Comparison of ENCODE assay signal across 9 cellular contexts in genomic region chr19:8514505-8515009, GRCh38. TPM values are rescaled to one million over a fixed set of nuclear protein-coding genes. Genes with fewer than 3 reads are reported as not detected.
DNase-seq lines count a peak whose midpoint lies in the region; ATAC-seq and TF ChIP-seq lines count a peak whose summit lies in the region.
"Not testable (repeated sequence)": the region's sequence is repeated elsewhere in the genome, so short reads cannot be mapped to it uniquely, and the experiment has no call there.
"Had no signal": no experiment of that assay in that cellular context is flagged by ENCODE, and none has a peak within 500 bp of the region (broad histone marks: within the 10 kb centered on the region; RNA-seq: fewer than 3 reads in every experiment).

No MANE protein-coding gene starts in this region.

- CTCF ChIA-PET in Calu3 (lab: Charles Lee): interaction anchor here (0.6 to 1.6 kb wide), 5 partner anchors 9 to 628 kb away, joined by 3 to 7 read pairs (median 4); no protein-coding TSS in a partner anchor
- CTCF ChIA-PET in activated CD4-positive, alpha-beta memory T cell treated with anti-CD3 and anti-CD28 coated beads, Interleukin-2, amount 10 ng/mL, durations not matched to agents 7 days and 5 days (lab: Charles Lee): interaction anchor here (0.8 to 5.6 kb wide), 6 partner anchors 9 to 161 kb away, joined by 3 to 58 read pairs (median 6); partner anchors contain the start of genes HNRNPM, MARCHF2 and MYO1F
- CTCF ChIA-PET in mammary epithelial cell (lab: Charles Lee; ENCODE audit: low non-redundant PET): interaction anchor here (0.6 kb wide), 1 partner anchor 616 kb away, joined by 8 read pairs; no protein-coding TSS in a partner anchor

- not testable (repeated sequence) for H2BK5ac ChIP-seq in mesendoderm (ENCODE audit: low read length)

- not testable (repeated sequence) for H3K36me3 ChIP-seq in MM.1S (replicated peaks; ENCODE audit: insufficient read depth, low read length); mammary epithelial cell (ENCODE audit: insufficient read depth, low read length); mesendoderm (ENCODE audit: control insufficient read depth, insufficient read depth, low read length); transverse colon
- H3K36me3 ChIP-seq in psoas muscle (ENCODE audit: insufficient read depth in 1 of 2, low read depth in 1 of 2): peaks cover 0 to 12% of the 10 kb centered on the region in 2 donors

- peaks cover 18% of the 10 kb centered on the region for H3K36me3 Mint-ChIP-seq in Calu3 (ENCODE audit: insufficient read depth, unreplicated experiment)
- peaks cover 38% of the 10 kb centered on the region for H3K36me3 Mint-ChIP-seq in activated CD4-positive, alpha-beta memory T cell treated with anti-CD3 and anti-CD28 coated beads, Interleukin-2, amount 10 ng/mL, durations not matched to agents 7 days and 5 days (ENCODE audit: low read depth)

- dilution Hi-C loops in mammary epithelial cell (cut with HindIII; ENCODE audit: low sequenced_read_pairs): not testable (repeated sequence)

- not testable (repeated sequence) for TF ChIP-seq POLR2A in transverse colon (IDR thresholded peaks at IDR 0.05)

- H4K8ac ChIP-seq in mesendoderm (ENCODE audit: low read depth, low read length): not testable (repeated sequence)

- H3K4me2 ChIP-seq in MM.1S (ENCODE audit: low read depth, low read length) (peak overlapping the region; percentile 49; the same call in 1 of the 2 replicates), mammary epithelial cell (ENCODE audit: insufficient read depth, low read depth, low read length) (peak overlapping the region; percentile 85)
- H3K4me2 ChIP-seq in mesendoderm (ENCODE audit: low read length): not testable (repeated sequence)

- not testable (repeated sequence) for H3K9me2 ChIP-seq in MM.1S (replicated peaks; ENCODE audit: insufficient read depth, low read length)

- not testable (repeated sequence) for H3K79me2 ChIP-seq in MM.1S (ENCODE audit: low read length); mammary epithelial cell (ENCODE audit: insufficient read depth, low read length); mesendoderm (ENCODE audit: control insufficient read depth, insufficient read depth, low read length)

- H3K56ac ChIP-seq in mesendoderm (ENCODE audit: low read length): peak overlapping the region; percentile 96

- H3K79me1 ChIP-seq in mesendoderm (ENCODE audit: low read length): not testable (repeated sequence)

- not testable (repeated sequence) for H2BK120ac ChIP-seq in mesendoderm (ENCODE audit: low read depth, low read length)

- not testable (repeated sequence) for H3K9me3 Mint-ChIP-seq in Calu3 (ENCODE audit: low read depth, unreplicated experiment); activated CD4-positive, alpha-beta memory T cell treated with anti-CD3 and anti-CD28 coated beads, Interleukin-2, amount 10 ng/mL, durations not matched to agents 7 days and 5 days

- H3K23ac ChIP-seq in mesendoderm (ENCODE audit: low read length): not testable (repeated sequence)

- peak overlapping the region; percentile 95 for H3K27ac Mint-ChIP-seq in Calu3 (ENCODE audit: unreplicated experiment)
- peak overlapping the region; percentile 98 for H3K27ac Mint-ChIP-seq in activated CD4-positive, alpha-beta memory T cell treated with anti-CD3 and anti-CD28 coated beads, Interleukin-2, amount 10 ng/mL, durations not matched to agents 7 days and 5 days

- not testable (repeated sequence) for H4K20me1 ChIP-seq in MM.1S (ENCODE audit: insufficient read depth, low read length); mammary epithelial cell (ENCODE audit: insufficient read depth, low read length)

- H3K9ac ChIP-seq in MM.1S (ENCODE audit: low read length) (peak overlapping the region; percentile 93; the same call in 1 of the 2 replicates), mesendoderm (ENCODE audit: low read length) (peak overlapping the region; percentile 81)
- H3K9ac ChIP-seq in mammary epithelial cell (ENCODE audit: insufficient read depth, low read length): not testable (repeated sequence)

- in situ Hi-C loops in mammary epithelial cell (cut with MboI; ENCODE audit: low sequenced_read_pairs in 2 of 2): not testable (repeated sequence)
- in situ Hi-C loops in transverse colon (cut with MboI; ENCODE audit: low pct_ligation_motif_present in 1 of 4, low pct_unique_long_range_greater_than_20kb in 1 of 4, low sequenced_read_pairs in 3 of 4): loop anchor here in 1 of 4 donors (25.0 kb wide), 1 partner anchor 102 kb away; the partner anchor contains the start of gene MARCHF2

- not testable (repeated sequence) for H4K5ac ChIP-seq in mesendoderm (ENCODE audit: low read length)

- H3K4me1 ChIP-seq in MM.1S (ENCODE audit: low read length); mesendoderm (ENCODE audit: control insufficient read depth, low read depth, low read length): not testable (repeated sequence)
- peaks cover 12% of the 10 kb centered on the region for H3K4me1 ChIP-seq in mammary epithelial cell (ENCODE audit: insufficient read depth, low read length)
- peaks cover 15% of the 10 kb centered on the region for H3K4me1 ChIP-seq in psoas muscle
- peaks cover 10 to 26% (median 22%) of the 10 kb centered on the region in 4 donors for H3K4me1 ChIP-seq in transverse colon

- POLR2A ChIA-PET in activated CD4-positive, alpha-beta memory T cell treated with anti-CD3 and anti-CD28 coated beads, Interleukin-2, amount 10 ng/mL, durations not matched to agents 7 days and 5 days (lab: Charles Lee): interaction anchor here (0.9 to 8.1 kb wide), 19 partner anchors 9 to 193 kb away, joined by 3 to 104 read pairs (median 9); partner anchors contain the start of genes HNRNPM, MARCHF2, MYO1F and NDUFA7

- WGBS in mammary epithelial cell (ENCODE audit: low coverage, missing lambda C conversion rate): 73% methylated on average over 11 of the region's 21 CpGs
- WGBS in mesendoderm (ENCODE audit: extremely low coverage, insufficient coverage, low lambda C conversion rate): no CpG with 5 or more reads among the region's 21 CpGs
- WGBS in psoas muscle, 3 donors: 71 to 75% (median 73%) methylated on average over 21 of the region's 21 CpGs
- 32 to 58% methylated on average over 6 to 21 of the region's 21 CpGs for WGBS in transverse colon (ENCODE audit: low coverage in 1 of 2), 2 donors

- H2AK5ac ChIP-seq in mesendoderm (ENCODE audit: low read length): not testable (repeated sequence)

- peak overlapping the region; percentile 69 for H3K4me3 ChIP-seq in MM.1S (ENCODE audit: low read length)
- peak overlapping the region; percentile 62 to 88 (median 71) for H3K4me3 ChIP-seq in mammary epithelial cell (replicated peaks in 1 of 3; ENCODE audit: insufficient read depth in 1 of 3, low read depth in 2 of 3, low read length in 3 of 3)
- H3K4me3 ChIP-seq in fibroblast of villous mesenchyme (ENCODE audit: low read depth, low read length): peak overlapping the region; percentile 74
- not testable (repeated sequence) for H3K4me3 ChIP-seq in mesendoderm (ENCODE audit: low read length)
- H3K4me3 ChIP-seq in psoas muscle: peak overlapping the region; percentile 86
- H3K4me3 ChIP-seq in transverse colon: peak overlapping the region in 3 of 4 donors; percentile 72 to 85 (median 74)

- ATAC-seq in psoas muscle: not testable (repeated sequence)

- not testable (repeated sequence) for TF ChIP-seq CTCF in Calu3 (IDR thresholded peaks at IDR 0.05; ENCODE audit: unreplicated experiment); MM.1S (IDR thresholded peaks at IDR 0.05; ENCODE audit: low read length); mammary epithelial cell (conservative IDR thresholded peaks at IDR 0.05 in 1 of 2, IDR thresholded peaks at IDR 0.05 in 1 of 2; ENCODE audit: extremely low read depth in 1 of 2, insufficient read depth in 1 of 2, low read depth in 1 of 2, low read length in 2 of 2); fibroblast of villous mesenchyme (IDR thresholded peaks at IDR 0.05; ENCODE audit: insufficient read depth, low read depth, low read length); psoas muscle (IDR thresholded peaks at IDR 0.05); transverse colon (IDR thresholded peaks at IDR 0.05)

- H3K27me3 ChIP-seq in MM.1S (replicated peaks; ENCODE audit: insufficient read depth, low read length): peaks cover 36% of the 10 kb centered on the region
- H3K27me3 ChIP-seq in mammary epithelial cell (ENCODE audit: insufficient read depth, low read length); mesendoderm (ENCODE audit: insufficient read depth, low read length, poor library complexity); psoas muscle (ENCODE audit: insufficient read depth in 3 of 3, low read length in 2 of 3); transverse colon: not testable (repeated sequence)

- not testable (repeated sequence) for H3K4me1 Mint-ChIP-seq in Calu3 (ENCODE audit: low read depth, unreplicated experiment)
- H3K4me1 Mint-ChIP-seq in activated CD4-positive, alpha-beta memory T cell treated with anti-CD3 and anti-CD28 coated beads, Interleukin-2, amount 10 ng/mL, durations not matched to agents 7 days and 5 days: peaks cover 64% of the 10 kb centered on the region

- H3K9me3 ChIP-seq in MM.1S (replicated peaks; ENCODE audit: insufficient read depth, low read length); mammary epithelial cell (replicated peaks; ENCODE audit: insufficient read depth, low read length); psoas muscle; transverse colon: not testable (repeated sequence)

- not testable (repeated sequence) for TF ChIP-seq EP300 in transverse colon (IDR thresholded peaks at IDR 0.05; ENCODE audit: low read depth)

- H3K4me3 Mint-ChIP-seq in Calu3 (ENCODE audit: low read depth, unreplicated experiment): peak overlapping the region; percentile 97
- H3K4me3 Mint-ChIP-seq in activated CD4-positive, alpha-beta memory T cell treated with anti-CD3 and anti-CD28 coated beads, Interleukin-2, amount 10 ng/mL, durations not matched to agents 7 days and 5 days: peak overlapping the region; percentile 86

- H2BK15ac ChIP-seq in mesendoderm (replicated peaks; ENCODE audit: low read depth): not testable (repeated sequence)

- not testable (repeated sequence) for H3K4ac ChIP-seq in mesendoderm (ENCODE audit: low read depth, low read length)

- intact Hi-C loops in Calu3 (cut with micrococcal nuclease; ENCODE audit: unreplicated experiment); psoas muscle (cut with DNase I); transverse colon (cut with DNase I; ENCODE audit: low total_unique reads): not testable (repeated sequence)
- intact Hi-C loops in mammary epithelial cell (cut with micrococcal nuclease): loop anchor here (1.0 kb wide), 1 partner anchor 25 kb away; no protein-coding TSS in a partner anchor

- DNase-seq in Calu3; MM.1S; activated CD4-positive, alpha-beta memory T cell treated with anti-CD3 and anti-CD28 coated beads, Interleukin-2, amount 10 ng/mL, durations not matched to agents 7 days and 5 days; mammary epithelial cell; fibroblast of villous mesenchyme (ENCODE audit: low read depth); mesendoderm; psoas muscle; transverse colon: not testable (repeated sequence)

- H3K27ac ChIP-seq in MM.1S (ENCODE audit: low read length): peak overlapping the region; percentile 81; the same call in 1 of the 2 replicates
- not testable (repeated sequence) for H3K27ac ChIP-seq in mammary epithelial cell (ENCODE audit: insufficient read depth, low read depth, low read length); mesendoderm (ENCODE audit: low read depth, low read length)
- peak overlapping the region; percentile 99 for H3K27ac ChIP-seq in psoas muscle
- H3K27ac ChIP-seq in transverse colon: peak overlapping the region; percentile 94 to 99 (median 96)

- TSS peak; percentile 89 for BruUV-seq in Calu3 (replicated peaks; lab: Mats Ljungman, UMichigan)
- TSS peak; percentile 87 for BruUV-seq in mammary epithelial cell (replicated peaks; lab: Mats Ljungman, UMichigan)

- not testable (repeated sequence) for H3K18ac ChIP-seq in mesendoderm (ENCODE audit: low read length)

- H2AFZ ChIP-seq in MM.1S (ENCODE audit: low read length): peak overlapping the region; percentile 65
- H2AFZ ChIP-seq in mammary epithelial cell (ENCODE audit: low read depth, low read length): peak overlapping the region; percentile 96

- H3F3A ChIP-seq in MM.1S (ENCODE audit: insufficient read depth, low read length): not testable (repeated sequence)

- peaks cover 26% of the 10 kb centered on the region for H3K27me3 Mint-ChIP-seq in Calu3 (ENCODE audit: unreplicated experiment)
- H3K27me3 Mint-ChIP-seq in activated CD4-positive, alpha-beta memory T cell treated with anti-CD3 and anti-CD28 coated beads, Interleukin-2, amount 10 ng/mL, durations not matched to agents 7 days and 5 days: not testable (repeated sequence)

RNA-seq across cellular contexts. Expression of gene ZNF414, which starts 0.6 kb away (rescaled TPM):
- total RNA-seq in Calu3 (2022) (8.7 and 11.8 TPM in 2 replicates), mammary epithelial cell (10 to 100 TPM in 1 of 2 donors, 1 to 10 TPM in 1; 3.5 to 23.2 TPM), fibroblast of villous mesenchyme (5.2 and 6.4 TPM in 2 replicates), psoas muscle (10 to 100 TPM; 15.6 to 19.3 (median 17.8) TPM), transverse colon (10 to 100 TPM in 3 of 4 donors, 1 to 10 TPM in 1; 7.8 to 13.8 (median 11.0) TPM)
- total RNA-seq in activated CD4-positive, alpha-beta memory T cell treated with anti-CD3 and anti-CD28 coated beads, Interleukin-2, amount 10 ng/mL, durations not matched to agents 7 days and 5 days: 10 to 100 TPM; 29.7 to 33.3 TPM
- polyA plus RNA-seq in mammary epithelial cell (7.1 TPM), psoas muscle (10 to 100 TPM; 10.4 to 21.6 (median 17.8) TPM)
- polyA minus RNA-seq in mammary epithelial cell: 1.3 TPM
- polyA plus RNA-seq in mesendoderm (2013, experiment 1 of 2): 25.9 TPM
- polyA plus RNA-seq in mesendoderm (2013, experiment 2 of 2): 24.4 TPM

RNA-seq across cellular contexts. Expression of gene PRAM1, which starts 12.1 kb away (rescaled TPM):
- total RNA-seq in Calu3 (2022) (0.47 TPM in 1 of 2 replicates, not detected in the other), mammary epithelial cell (not detected), fibroblast of villous mesenchyme (under 0.01 TPM in 1 of 2 replicates, not detected in the other), psoas muscle (under 1 TPM; 0.22 to 0.65 (median 0.49) TPM), transverse colon (1 to 10 TPM in 1 of 4 donors, under 1 TPM in 1, not detected in 2; 0.95 to 6.4 TPM)
- under 1 TPM; 0.58 to 0.63 TPM for total RNA-seq in activated CD4-positive, alpha-beta memory T cell treated with anti-CD3 and anti-CD28 coated beads, Interleukin-2, amount 10 ng/mL, durations not matched to agents 7 days and 5 days
- polyA plus RNA-seq in mammary epithelial cell (not detected), psoas muscle (under 1 TPM in 2 of 3 donors, not detected in 1; 0.27 to 0.29 TPM)
- polyA minus RNA-seq in mammary epithelial cell: not detected
- polyA plus RNA-seq in mesendoderm (2013, experiment 1 of 2): 0.06 TPM
- 0.08 TPM for polyA plus RNA-seq in mesendoderm (2013, experiment 2 of 2)
- total RNA-seq: HT-29 had no signal
